Comparison of ENCODE assay signal across 11 cellular contexts in the genomic region with DNA sequence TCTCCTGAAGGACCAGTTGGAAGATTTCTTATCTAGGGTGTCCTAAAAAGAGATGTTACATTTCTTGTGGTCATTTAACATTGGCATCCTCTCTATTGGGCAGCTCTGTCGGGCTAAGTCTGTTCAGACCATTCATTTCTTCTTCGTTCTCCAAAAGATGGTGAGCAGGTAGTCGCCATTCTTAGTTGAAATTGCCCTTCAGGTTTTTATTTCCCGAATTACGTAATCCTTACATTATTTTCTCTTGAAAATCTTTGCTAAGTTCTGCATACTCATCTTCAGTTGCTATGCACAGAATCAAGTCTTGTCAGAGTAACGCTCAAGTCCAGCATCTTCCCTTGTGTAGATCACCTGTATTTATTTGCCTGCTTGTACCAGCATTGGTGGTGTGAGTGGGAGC. TPM values are rescaled to one million over a fixed set of nuclear protein-coding genes. Genes with fewer than 3 reads are reported as not detected.
A peak's percentile ranks its signal among the peaks of the same experiment; 100 is the strongest.
DNase-seq lines count a peak whose midpoint lies in the region; ATAC-seq, FAIRE-seq and TF ChIP-seq lines count a peak whose summit lies in the region.
"Had no signal": no experiment of that assay in that cellular context is flagged by ENCODE, and none has a peak within 500 bp of the region (broad histone marks: within the 10 kb centered on the region; RNA-seq: fewer than 3 reads in every experiment).

No MANE protein-coding gene starts in this region.

- no peaks in the 10 kb centered on the region for H3K9me3 ChIP-seq in HUES6 (ENCODE audit: control insufficient read depth, insufficient read depth, low read depth, low read length)
- H3K9me3 ChIP-seq in adipocyte (ENCODE audit: control insufficient read depth, low read length): no peaks in the 10 kb centered on the region
- no peaks in the 10 kb centered on the region for H3K9me3 ChIP-seq in left lung
- no peaks in the 10 kb centered on the region for H3K9me3 ChIP-seq in stomach
- H3K9me3 ChIP-seq: HAP-1 had no signal

- intact Hi-C loops in left lung (cut with DNase I) (no loop called here), stomach (cut with DNase I; ENCODE audit: low total_unique reads) (no loop called here)

- H3K27me3 ChIP-seq in HUES6 (ENCODE audit: control insufficient read depth, insufficient read depth, low read length): no peaks in the 10 kb centered on the region
- H3K27me3 ChIP-seq in adipocyte (replicated peaks; ENCODE audit: control insufficient read depth, insufficient read depth, low read length): no peaks in the 10 kb centered on the region
- H3K27me3 ChIP-seq in left lung: no peaks in the 10 kb centered on the region
- H3K27me3 ChIP-seq in stomach: no peaks in the 10 kb centered on the region

- WGBS in stomach, 5 donors: 89 to 94% (median 92%) methylated on average over 6 of the region's 6 CpGs

- H3K27ac ChIP-seq in HUES6 (ENCODE audit: low read depth, low read length) (0 out of 2 replicates have a peak overlapping the region, but pooled peaks have one; percentile 18), left lung (peak overlapping the region; percentile 65 to 68), stomach (peak overlapping the region; percentile 75 to 87 (median 85))

- TF ChIP-seq CTCF in left lung (IDR thresholded peaks at IDR 0.05) (no peak), stomach (IDR thresholded peaks at IDR 0.05) (no peak)

- H3K9ac ChIP-seq in HUES6 (ENCODE audit: low read length) (no peak overlapping the region), adipocyte (ENCODE audit: low read length) (peak overlapping the region; percentile 45)

- TF ChIP-seq POLR2A in stomach (IDR thresholded peaks at IDR 0.05): no peak

- ATAC-seq in left lung (no peak), GM19452 (IDR thresholded peaks at IDR 0.05; ENCODE audit: unreplicated experiment) (no peak)

- no peak for FAIRE-seq in GM19239 (lab: Jason Lieb, UNC)
- FAIRE-seq: urothelium cell line had no signal

- H3K36me3 ChIP-seq in HUES6 (ENCODE audit: control insufficient read depth, insufficient read depth, low read length) (peaks cover 69% of the 10 kb centered on the region), adipocyte (ENCODE audit: control insufficient read depth, insufficient read depth, low read length, severe bottlenecking) (peaks cover 36% of the 10 kb centered on the region), left lung (peaks cover 0 to 66% of the 10 kb centered on the region in 2 donors), stomach (peaks cover 3 to 60% (median 49%) of the 10 kb centered on the region in 4 donors)

- TF ChIP-seq EP300 in stomach (IDR thresholded peaks at IDR 0.05): no peak

- H3K4me3 ChIP-seq in HUES6 (ENCODE audit: low read depth, low read length) (no peak overlapping the region), adipocyte (ENCODE audit: low read length) (peak overlapping the region; percentile 65), left lung (no peak overlapping the region), stomach (no peak overlapping the region)
- H3K4me3 ChIP-seq: HAP-1 had no signal

- no peak for DNase-seq in adipocyte (ENCODE audit: low read depth)
- no peak for DNase-seq in left lung
- DNase-seq in stomach: no peak
- no peak for DNase-seq in GM19239 (ENCODE audit: insufficient read length, low spot score)
- no peak for DNase-seq in CD1c-positive myeloid dendritic cell (ENCODE audit: extremely low spot score)
- DNase-seq: NCI-H510A; stimulated activated CD4-positive, alpha-beta T cell treated with anti-CD3 and anti-CD28 coated beads, Interleukin-2, amount 100 ng/mL, for 24 hours had no signal

- H3K4me1 ChIP-seq in HUES6 (ENCODE audit: control insufficient read depth, insufficient read depth, low read length): peaks cover 30% of the 10 kb centered on the region; the same call in 1 of the 2 replicates
- H3K4me1 ChIP-seq in adipocyte (ENCODE audit: control insufficient read depth, insufficient read depth, low read length): peaks cover 42% of the 10 kb centered on the region
- peaks cover 12 to 98% of the 10 kb centered on the region in 2 donors for H3K4me1 ChIP-seq in left lung
- peaks cover 64 to 100% (median 79%) of the 10 kb centered on the region in 4 donors for H3K4me1 ChIP-seq in stomach
- H3K4me1 ChIP-seq: HAP-1 had no signal

RNA-seq across cellular contexts. Expression of a gene that starts 19.8 kb away (rescaled TPM):
- total RNA-seq in left lung (100 to 1,000 TPM; 263 to 303 TPM), stomach (100 to 1,000 TPM in 4 of 5 donors, 10 to 100 TPM in 1; 27.4 to 159 (median 118) TPM)
- 100 to 1,000 TPM; 190 to 319 (median 302) TPM for polyA plus RNA-seq in stomach

RNA-seq across cellular contexts. Expression of a gene that starts 45.3 kb away (rescaled TPM):
- total RNA-seq in left lung (10 to 100 TPM; 14.2 to 14.9 TPM), stomach (10 to 100 TPM in 2 of 5 donors, 1 to 10 TPM in 3; 3.6 to 92.2 (median 9.2) TPM)
- 1 to 10 TPM; 7.1 to 7.3 (median 7.2) TPM for polyA plus RNA-seq in stomach

RNA-seq across cellular contexts. Expression of a gene that starts 53.6 kb away (rescaled TPM):
- total RNA-seq in left lung: 10 to 100 TPM; 38.4 to 46.5 TPM
- 10 to 100 TPM in 4 of 5 donors, 1 to 10 TPM in 1; 5.8 to 23.7 (median 15.4) TPM for total RNA-seq in stomach
- 1 to 10 TPM; 4.7 to 6.6 (median 5.0) TPM for polyA plus RNA-seq in stomach

Comparison
In these comparisons a context has a peak if more than half of its experiments do, and no peak if none do; other contexts are left out.
1. H3K27ac ChIP-seq: peak in every context shown above with its lines; median percentile 85 in stomach; 66 in left lung; 18 in HUES6.